ENCODE assay signal across 1 cellular context in genomic region chr6:32194825-32195651, GRCh38.
TF ChIP-seq lines count a peak whose summit lies in the region.

No MANE protein-coding gene starts in this region.

TF ChIP-seq in K562, 482 proteins besides CTCF, POLR2A, EP300 and RAD21 (continued from another document and continues in another):
- TF ChIP-seq NKRF (IDR thresholded peaks at IDR 0.05; ENCODE audit: borderline replicate concordance): peak; percentile 73; the same call in 1 of the 2 replicates
- TF ChIP-seq DEAF1 (CRISPR knock-in tag; IDR thresholded peaks at IDR 0.05): peak; percentile 72
- TF ChIP-seq ARID4B (CRISPR knock-in tag; IDR thresholded peaks at IDR 0.05): no peak
- TF ChIP-seq PHTF2 (CRISPR knock-in tag; IDR thresholded peaks at IDR 0.05): peak; percentile 80
- no peak for TF ChIP-seq SIN3A (IDR thresholded peaks at IDR 0.05; ENCODE audit: borderline replicate concordance in 2 of 2, control insufficient read depth in 1 of 2, low read depth in 2 of 2, low read length in 2 of 2)
- peak in 1 of 2 experiments; percentile 59; a peak in 1 of 4 replicates for TF ChIP-seq HDAC1 (IDR thresholded peaks at IDR 0.05)
- TF ChIP-seq TBL1XR1 (IDR thresholded peaks at IDR 0.05; ENCODE audit: low read length in 2 of 2): peak in 1 of 2 experiments; percentile 27; a peak in 1 of 4 replicates
- TF ChIP-seq FOXM1 (IDR thresholded peaks at IDR 0.05; ENCODE audit: low read depth): peak; percentile 34; the same call in 1 of the 2 replicates
- no peak; the same call in 1 of the 2 replicates for TF ChIP-seq FOXM1 (CRISPR knock-in tag; IDR thresholded peaks at IDR 0.05; ENCODE audit: low read depth)
- TF ChIP-seq AFF1 (IDR thresholded peaks at IDR 0.05; ENCODE audit: low read depth in 1 of 2, partially characterized antibody in 2 of 2): peak in 1 of 2 experiments; percentile 61
- peak; percentile 57 for TF ChIP-seq FOS (IDR thresholded peaks at IDR 0.05; ENCODE audit: extremely low read depth, insufficient read length)
- peak; percentile 37; the same call in 1 of the 2 replicates for TF ChIP-seq SMARCC2 (IDR thresholded peaks at IDR 0.05; ENCODE audit: low read depth)
- peak; percentile 45; the same call in 1 of the 2 replicates for TF ChIP-seq ZNF766 (CRISPR knock-in tag; conservative IDR thresholded peaks at IDR 0.05)
- peak; percentile 60 for TF ChIP-seq SMAD1 (IDR thresholded peaks at IDR 0.05; ENCODE audit: low read depth, low read length, partially characterized antibody)
- TF ChIP-seq CREB3 (tag; conservative IDR thresholded peaks at IDR 0.05; ENCODE audit: low read depth): 0 out of 2 replicates have a peak, but pooled peaks have one; percentile 17
- peak; percentile 12; the same call in 1 of the 2 replicates for TF ChIP-seq MTA1 (IDR thresholded peaks at IDR 0.05; ENCODE audit: borderline replicate concordance)
- TF ChIP-seq SMC3 (conservative IDR thresholded peaks at IDR 0.05; ENCODE audit: insufficient read depth, low read depth, low read length): peak; percentile 74
- peak; percentile 96 for TF ChIP-seq DNMT1 (IDR thresholded peaks at IDR 0.05)
- peak; percentile 65; the same call in 1 of the 2 replicates for TF ChIP-seq OTX1 (CRISPR knock-in tag; IDR thresholded peaks at IDR 0.05)
- no peak for TF ChIP-seq ZNF3 (CRISPR knock-in tag; IDR thresholded peaks at IDR 0.05)
- 0 out of 2 replicates have a peak, but pooled peaks have one; percentile 66 for TF ChIP-seq NR1H2 (CRISPR knock-in tag; IDR thresholded peaks at IDR 0.05)
- TF ChIP-seq BACH1 (tag; IDR thresholded peaks at IDR 0.05): 0 out of 2 replicates have a peak, but pooled peaks have one; percentile 29
- no peak for TF ChIP-seq HNRNPL (IDR thresholded peaks at IDR 0.05; ENCODE audit: low read depth, low read length)
- TF ChIP-seq NR2C1 (IDR thresholded peaks at IDR 0.05): no peak
- no peak for TF ChIP-seq NR2C1 (tag; IDR thresholded peaks at IDR 0.05)
- TF ChIP-seq NFRKB (IDR thresholded peaks at IDR 0.05; ENCODE audit: low read depth): peak; percentile 69; the same call in 1 of the 2 replicates
- no peak for TF ChIP-seq PATZ1 (CRISPR knock-in tag; IDR thresholded peaks at IDR 0.05; ENCODE audit: borderline replicate concordance)
- TF ChIP-seq TEAD1 (CRISPR knock-in tag; IDR thresholded peaks at IDR 0.05): peak; percentile 90 to 91
- no peak for TF ChIP-seq ELK1 (CRISPR knock-in tag; IDR thresholded peaks at IDR 0.05)
- TF ChIP-seq LEF1 (IDR thresholded peaks at IDR 0.05): peak; percentile 59
- no peak for TF ChIP-seq TFE3 (CRISPR knock-in tag; IDR thresholded peaks at IDR 0.05)
- TF ChIP-seq SMARCE1 (IDR thresholded peaks at IDR 0.05): peak; percentile 66; the same call in 1 of the 2 replicates
- no peak for TF ChIP-seq POLR2G (IDR thresholded peaks at IDR 0.05; ENCODE audit: low read depth, low read length)
- TF ChIP-seq ZNF589 (CRISPR knock-in tag; IDR thresholded peaks at IDR 0.05; ENCODE audit: low read depth): 0 out of 2 replicates have a peak, but pooled peaks have one; percentile 37
- TF ChIP-seq ZMIZ1 (IDR thresholded peaks at IDR 0.05; ENCODE audit: low read depth in 2 of 2, low read length in 2 of 2): 0 out of 4 replicates have a peak, but pooled peaks of 1 of the 2 experiments have one; percentile 27
- 0 out of 2 replicates have a peak, but pooled peaks have one; percentile 38 for TF ChIP-seq ZNF41 (CRISPR knock-in tag; conservative IDR thresholded peaks at IDR 0.05)
